In the genomic region with DNA sequence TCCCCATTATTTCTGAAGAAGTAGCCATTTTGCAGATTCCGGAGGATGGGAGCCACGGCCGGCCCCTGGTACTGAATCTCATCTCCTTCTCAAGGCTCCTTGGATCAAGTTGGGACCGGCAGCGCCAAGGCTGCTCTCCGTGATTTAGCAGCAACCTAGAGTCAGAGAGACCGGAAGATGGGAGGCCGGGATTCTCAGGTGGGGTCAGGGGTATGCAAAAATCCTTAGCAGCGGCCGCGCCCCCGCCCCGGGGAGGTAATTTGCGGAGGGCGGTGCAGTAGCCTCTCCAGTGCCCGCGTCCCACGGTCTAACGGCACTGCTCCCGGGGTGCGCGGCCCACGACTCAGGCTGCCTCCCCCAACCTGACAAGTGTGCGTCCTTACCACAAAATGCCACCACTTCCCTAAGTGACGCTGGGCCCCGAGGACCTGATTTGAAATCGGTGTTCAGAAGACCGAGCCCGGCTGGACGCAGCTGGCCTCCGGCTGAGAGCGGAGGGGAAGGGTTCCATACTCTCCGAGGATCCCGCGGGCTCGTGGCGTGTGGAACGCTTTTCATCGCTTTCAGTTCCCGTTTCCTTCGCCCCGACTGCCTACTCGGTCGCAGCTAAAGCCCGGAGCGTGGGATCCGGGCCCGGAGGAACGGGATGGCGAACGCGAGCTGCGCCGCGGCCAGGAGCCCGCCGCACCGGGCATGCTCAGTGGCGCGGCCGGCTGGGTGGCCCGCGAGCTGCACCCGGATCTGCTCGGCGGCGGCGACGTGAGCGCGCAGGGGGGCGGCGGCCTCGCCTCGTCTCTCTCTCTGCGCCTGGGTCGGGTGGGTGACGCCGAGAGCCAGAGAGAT, we compare ENCODE assay signal across 8 cellular contexts. TPM values are rescaled to one million over a fixed set of nuclear protein-coding genes. Genes with fewer than 3 reads are reported as not detected.
DNase-seq lines count a peak whose midpoint lies in the region; ATAC-seq and TF ChIP-seq lines count a peak whose summit lies in the region.

SCAMP1 (plus strand) TSS at position 787 of the 843 bp plus-strand sequence; CDS start at position 842, 55 bp downstream.

- H3K4me1 ChIP-seq in BE2C = no peaks in the 10 kb centered on the region

- H3K27ac ChIP-seq in cingulate gyrus (ENCODE audit: low read depth, low read length) (peak within 1 kb of the TSS; percentile 79), layer of hippocampus (ENCODE audit: low read depth, low read length) (peak within 1 kb of the TSS; percentile 77)

- peak; percentile 81 for TF ChIP-seq POLR2A in GM19099 (IDR thresholded peaks at IDR 0.05; ENCODE audit: extremely low read depth, insufficient read length, low read depth)

- no peaks in the 10 kb centered on the region for H3K9me3 Mint-ChIP-seq in activated CD4-positive, alpha-beta T cell treated with anti-CD3 and anti-CD28 coated beads for 36 hours (ENCODE audit: low read depth)

- H3K27me3 ChIP-seq in BE2C (no peaks in the 10 kb centered on the region), layer of hippocampus (ENCODE audit: control insufficient read depth, insufficient read depth, low read length) (no peaks in the 10 kb centered on the region)

- TF ChIP-seq CTCF in BE2C (IDR thresholded peaks at IDR 0.05; ENCODE audit: low read depth, low read length) = peak; percentile 14; the same call in 1 of the 2 replicates

- H3K4me3 ChIP-seq in BE2C (ENCODE audit: low read depth, low read length) = peak within 1 kb of the TSS; percentile 77

- H3K27ac Mint-ChIP-seq in activated CD4-positive, alpha-beta T cell treated with anti-CD3 and anti-CD28 coated beads for 36 hours = peak within 1 kb of the TSS; percentile 97

- H3K4me1 Mint-ChIP-seq in activated CD4-positive, alpha-beta T cell treated with anti-CD3 and anti-CD28 coated beads for 36 hours = peaks cover 35% of the 10 kb centered on the region

- POLR2A ChIA-PET in activated CD4-positive, alpha-beta T cell treated with anti-CD3 and anti-CD28 coated beads for 36 hours (lab: Charles Lee) = interaction anchor here (1.1 to 1.9 kb wide), 2 partner anchors 12 to 65 kb away, joined by 3 to 23 read pairs; partner anchors contain the start of gene AP3B1

- H3K9me3 ChIP-seq in BE2C = no peaks in the 10 kb centered on the region

- intact Hi-C loops in activated CD4-positive, alpha-beta T cell treated with anti-CD3 and anti-CD28 coated beads for 36 hours (cut with DNase I, micrococcal nuclease) = loop anchor here (1.0 to 5.0 kb wide), 6 partner anchors 66 to 1154 kb away; partner anchors contain the start of genes AP3B1 (in 2 of the 2), HOMER1 (in 1 of the 2), JMY (in 1 of the 2) and TBCA (in 1 of the 2)

- peak within 1 kb of the TSS; percentile 94 for H3K4me3 Mint-ChIP-seq in activated CD4-positive, alpha-beta T cell treated with anti-CD3 and anti-CD28 coated beads for 36 hours

- DNase-seq in BE2C (peak; percentile 93), NCI-H510A treated with DMSO at 0.1 percent for 48 hours (lab: John Stamatoyannopoulos, UW) (peak; percentile 66)
- DNase-seq in activated CD4-positive, alpha-beta T cell treated with anti-CD3 and anti-CD28 coated beads for 36 hours = peak; percentile 95
- DNase-seq in stimulated activated CD4-positive, alpha-beta T cell treated with anti-CD3 and anti-CD28 coated beads, Interleukin-1b, Interleukin-23, amount 100 ng/mL, for 4 hours (ENCODE audit: low read depth in 2 of 2) = peak; percentile 86 to 93

- CTCF ChIA-PET in activated CD4-positive, alpha-beta T cell treated with anti-CD3 and anti-CD28 coated beads for 36 hours (lab: Charles Lee) = interaction anchor here (0.6 to 2.0 kb wide), 6 partner anchors 12 to 876 kb away, joined by 3 to 17 read pairs (median 3); partner anchors contain the start of gene AP3B1

- H3K27me3 Mint-ChIP-seq in activated CD4-positive, alpha-beta T cell treated with anti-CD3 and anti-CD28 coated beads for 36 hours = no peaks in the 10 kb centered on the region

- peak; percentile 86 for ATAC-seq in HG03432 (IDR thresholded peaks at IDR 0.05; ENCODE audit: unreplicated experiment)
- peak; percentile 94 for ATAC-seq in activated CD4-positive, alpha-beta T cell treated with anti-CD3 and anti-CD28 coated beads for 36 hours

- H3K36me3 ChIP-seq in BE2C = no peaks in the 10 kb centered on the region; the same call in 1 of the 2 replicates

- H3K36me3 Mint-ChIP-seq in activated CD4-positive, alpha-beta T cell treated with anti-CD3 and anti-CD28 coated beads for 36 hours (ENCODE audit: low read depth) = peaks cover 16% of the 10 kb centered on the region

RNA-seq across cellular contexts. Expression of gene SCAMP1, which starts in this region (rescaled TPM):
- 20.4 TPM for polyA plus RNA-seq in BE2C (2012; ENCODE audit: insufficient read depth, insufficient read length, low read depth)
- 10 to 100 TPM; 15.5 to 24.1 TPM for total RNA-seq in activated CD4-positive, alpha-beta T cell treated with anti-CD3 and anti-CD28 coated beads for 36 hours

Comparison
In these comparisons a context has a peak if more than half of its experiments do, and no peak if none do; other contexts are left out.
1. Peak in every context shown above with its lines: DNase-seq, ATAC-seq, H3K4me3 ChIP-seq and H3K27ac ChIP-seq.